Comparison of ENCODE assay signal across 24 cellular contexts in the genomic region with DNA sequence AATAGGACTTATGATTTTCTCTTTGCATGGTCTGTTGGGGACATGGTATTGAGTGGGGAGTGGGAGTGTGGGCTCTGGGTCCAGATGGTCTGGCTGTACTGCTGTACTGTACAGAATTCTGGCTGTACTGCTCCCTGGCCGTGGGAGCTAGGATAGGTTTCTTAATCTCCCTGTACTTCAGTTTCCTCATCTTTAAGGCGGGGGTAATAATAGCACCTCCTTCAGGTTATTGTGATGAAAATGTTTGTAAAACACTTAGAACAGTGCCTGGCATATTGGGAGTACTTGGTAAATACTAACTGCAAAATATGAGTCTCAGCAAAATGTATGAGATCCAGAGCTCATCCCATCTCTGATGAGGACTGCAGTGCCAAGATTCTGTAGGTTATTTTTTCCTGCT.
"Had no signal": no experiment of that assay in that cellular context is flagged by ENCODE, and none has a peak within 500 bp of the region (broad histone marks: within the 10 kb centered on the region; RNA-seq: fewer than 3 reads in every experiment).

No MANE protein-coding gene starts in this region.

- ATAC-seq: activated naive CD4-positive, alpha-beta T cell treated with anti-CD3 and anti-CD28 coated beads, Interleukin-2, amount 50 U/mL, for 72 hours; activated T-helper 17 cell treated with anti-CD3 and anti-CD28 coated beads, Interleukin-2, amount 50 U/mL, for 72 hours; left lung; natural killer cell; stimulated activated naive B cell treated with anti-CD40 and anti-IgM and Interleukin-4, amounts not matched to agents 10 μg/mL and 1 μg/mL and 100 μg/mL, for 72 hours had no signal

- H2AFZ ChIP-seq: hepatocyte had no signal

- H3K27ac ChIP-seq: brain microvascular endothelial cell, esophagus muscularis mucosa, hepatocyte, left lung, sigmoid colon, uterus had no signal

- H3K4me1 ChIP-seq: esophagus muscularis mucosa, left lung, sigmoid colon, uterus had no signal

- H3K27me3 ChIP-seq: brain microvascular endothelial cell, esophagus muscularis mucosa, hepatocyte, left lung, sigmoid colon, uterus had no signal

- DNase-seq: activated CD4-positive, alpha-beta T cell treated with anti-CD3 and anti-CD28 coated beads for 1 hour; activated CD4-positive, alpha-beta T cell treated with anti-CD3 and anti-CD28 coated beads, Interleukin-2, amount 50 U/mL, for 1 hour; activated CD8-positive, alpha-beta memory T cell treated with anti-CD3 and anti-CD28 coated beads, Interleukin-2, amount 50 U/mL, for 4 hours; activated T-cell treated with anti-CD3 and anti-CD28 coated beads, Interleukin-2, amount 50 U/mL, for 24 hours; aorta; brain microvascular endothelial cell; caudate nucleus; effector memory CD4-positive, alpha-beta T cell; glutamatergic neuron; immature natural killer cell; left lung; natural killer cell; retina; sigmoid colon; stimulated activated CD4-positive, alpha-beta T cell treated with anti-CD3 and anti-CD28 coated beads, Interleukin-2, amount 100 ng/mL, for 48 hours; stimulated activated CD8-positive, alpha-beta memory T cell treated with anti-CD3 and anti-CD28 coated beads, Interleukin-4, amount 100 ng/mL, for 48 hours; stimulated activated naive B cell treated with anti-CD40 and anti-IgM and Interleukin-4, amounts not matched to agents 10 μg/mL and 1 μg/mL and 100 μg/mL, for 72 hours; uterus had no signal

- H3K9me3 ChIP-seq: esophagus muscularis mucosa, left lung, sigmoid colon, uterus had no signal

- H3K4me2 ChIP-seq: hepatocyte had no signal

- H3K4me3 ChIP-seq: esophagus muscularis mucosa, hepatocyte, left lung, lung, sigmoid colon, uterus had no signal

- FAIRE-seq: frontal cortex had no signal

- H3K36me3 ChIP-seq: brain microvascular endothelial cell, esophagus muscularis mucosa, left lung, sigmoid colon, uterus had no signal
